In genomic region chr11:64902102-64902900, GRCh38 we compare ENCODE assay signal across 31 cellular contexts. TPM values are rescaled to one million over a fixed set of nuclear protein-coding genes. Genes with fewer than 3 reads are reported as not detected.
"Had no signal": no experiment of that assay in that cellular context is flagged by ENCODE, and none has a peak within 500 bp of the region (broad histone marks: within the 10 kb centered on the region; RNA-seq: fewer than 3 reads in every experiment).

No MANE protein-coding gene starts in this region.

- H3K27ac ChIP-seq: ascending aorta, cardiac muscle cell, neutrophil, ovary, skin epidermis, testis, transverse colon had no signal

- H3K4me3 Mint-ChIP-seq: activated CD8-positive, alpha-beta T cell treated with anti-CD3 and anti-CD28 coated beads for 36 hours; activated naive CD8-positive, alpha-beta T cell treated with anti-CD3 and anti-CD28 coated beads for 36 hours; activated T-cell treated with anti-CD3 and anti-CD28 coated beads, Interleukin-2, amount 50 U/mL, for 4 hours; brain; endodermal cell; nephron had no signal

- H3K27me3 ChIP-seq: ascending aorta, cardiac muscle cell, neutrophil, ovary, testis, transverse colon had no signal

- H3K36me3 ChIP-seq: ovary had no signal

- H3K9me3 Mint-ChIP-seq: activated CD8-positive, alpha-beta T cell treated with anti-CD3 and anti-CD28 coated beads for 36 hours; activated naive CD8-positive, alpha-beta T cell treated with anti-CD3 and anti-CD28 coated beads for 36 hours; activated T-cell treated with anti-CD3 and anti-CD28 coated beads, Interleukin-2, amount 50 U/mL, for 4 hours; activated T-helper 2 cell treated with anti-CD3 and anti-CD28 coated beads, Interferon-gamma antibody, Interleukin-2, Interleukin-4, amounts not matched to agents 10 μg/mL and 5 μg/mL and 100 μg/mL, durations not matched to agents 14 hours and 24 hours and 36 hours; brain; endodermal cell; nephron had no signal

- H3K27ac Mint-ChIP-seq: activated T-helper 2 cell treated with anti-CD3 and anti-CD28 coated beads, Interferon-gamma antibody, Interleukin-2, Interleukin-4, amounts not matched to agents 10 μg/mL and 5 μg/mL and 100 μg/mL, durations not matched to agents 14 hours and 24 hours and 36 hours; endodermal cell; nephron had no signal

- DNase-seq: activated CD4-positive, alpha-beta T cell treated with anti-CD3 and anti-CD28 coated beads, Interleukin-2, amount 50 U/mL, for 1 hour; activated CD8-positive, alpha-beta T cell treated with anti-CD3 and anti-CD28 coated beads for 36 hours; activated naive CD8-positive, alpha-beta T cell treated with anti-CD3 and anti-CD28 coated beads for 36 hours; activated T-cell treated with anti-CD3 and anti-CD28 coated beads, Interleukin-2, amount 50 U/mL, for 4 hours; cortex of kidney; endodermal cell; foreskin fibroblast; head of caudate nucleus; hippocampal formation; left cardiac atrium; left ventricle myocardium superior; mammary epithelial cell; stimulated activated CD4-positive, alpha-beta T cell treated with anti-CD3 and anti-CD28 coated beads, Interleukin-12 subunit alpha, Interleukin-12 subunit beta, amount 100 ng/mL, for 4 hours; stimulated activated CD4-positive, alpha-beta T cell treated with anti-CD3 and anti-CD28 coated beads, Interleukin-4, amount 100 ng/mL, for 24 hours; stimulated activated naive CD4-positive, alpha-beta T cell; T-helper 2 cell; testis; transverse colon had no signal

- H3K27me3 Mint-ChIP-seq: activated CD8-positive, alpha-beta T cell treated with anti-CD3 and anti-CD28 coated beads for 36 hours; activated naive CD8-positive, alpha-beta T cell treated with anti-CD3 and anti-CD28 coated beads for 36 hours; brain; progenitor cell of endocrine pancreas had no signal

- H3K4me1 ChIP-seq: ascending aorta, testis, transverse colon had no signal

- H3K4me1 Mint-ChIP-seq: brain, endodermal cell, nephron had no signal

- ATAC-seq: activated CD8-positive, alpha-beta T cell treated with anti-CD3 and anti-CD28 coated beads for 36 hours; activated T-cell treated with anti-CD3 and anti-CD28 coated beads, Interleukin-2, amount 50 U/mL, for 4 hours; esophagus mucosa; left cardiac atrium; left ventricle myocardium superior; sciatic nerve had no signal

- H3K9me3 ChIP-seq: ascending aorta, ovary, testis, transverse colon had no signal

- H3K4me3 ChIP-seq: ascending aorta, cardiac muscle cell, ovary, skin epidermis, testis, transverse colon had no signal

RNA-seq across cellular contexts. Expression of gene GPHA2, which starts 33.4 kb away (rescaled TPM):
- total RNA-seq: activated CD8-positive, alpha-beta T cell treated with anti-CD3 and anti-CD28 coated beads for 36 hours; activated naive CD8-positive, alpha-beta T cell treated with anti-CD3 and anti-CD28 coated beads for 36 hours; activated T-cell treated with anti-CD3 and anti-CD28 coated beads, Interleukin-2, amount 50 U/mL, for 4 hours; activated T-helper 2 cell treated with anti-CD3 and anti-CD28 coated beads, Interferon-gamma antibody, Interleukin-2, Interleukin-4, amounts not matched to agents 10 μg/mL and 5 μg/mL and 100 μg/mL, durations not matched to agents 14 hours and 24 hours and 36 hours; ascending aorta; cardiac muscle cell; cerebellum; esophagus mucosa; left cardiac atrium; left ventricle myocardium superior; mammary epithelial cell; renal cortical epithelial cell; sciatic nerve had no signal

RNA-seq across cellular contexts. Expression of gene CDC42BPG, which starts 57.8 kb away (rescaled TPM):
- total RNA-seq: ascending aorta had no signal
